ENCODE assay signal across 1 cellular context in the genomic region with DNA sequence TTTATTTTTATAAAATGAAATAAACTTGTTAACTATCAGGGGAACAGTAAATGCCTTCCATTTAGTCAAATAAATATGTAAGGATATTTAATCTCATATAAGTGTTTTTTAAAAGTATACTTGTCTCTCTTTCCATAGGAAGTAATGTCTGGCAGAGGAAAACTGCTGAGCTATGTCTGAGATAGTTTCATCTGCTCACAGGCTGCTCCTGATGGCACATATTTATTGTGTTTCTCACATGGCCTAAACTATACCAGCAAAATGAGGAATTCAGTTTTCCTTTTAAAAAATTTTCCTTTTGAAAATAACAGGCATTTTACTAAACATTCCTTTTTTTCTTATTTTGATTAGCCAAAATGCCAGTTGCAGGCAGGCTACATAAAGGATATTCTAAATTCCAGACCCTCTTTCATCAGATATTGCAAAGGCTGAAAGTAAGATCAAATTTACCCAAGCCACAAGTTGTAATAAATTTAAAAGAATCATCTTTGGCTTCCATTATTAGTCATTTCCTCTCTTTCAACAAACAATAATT.
TF ChIP-seq lines count a peak whose summit lies in the region.

No MANE protein-coding gene starts in this region.

TF ChIP-seq in SK-N-SH, 30 proteins besides CTCF, POLR2A, EP300 and RAD21 (continued from another document):
- TF ChIP-seq, protein P1, sequence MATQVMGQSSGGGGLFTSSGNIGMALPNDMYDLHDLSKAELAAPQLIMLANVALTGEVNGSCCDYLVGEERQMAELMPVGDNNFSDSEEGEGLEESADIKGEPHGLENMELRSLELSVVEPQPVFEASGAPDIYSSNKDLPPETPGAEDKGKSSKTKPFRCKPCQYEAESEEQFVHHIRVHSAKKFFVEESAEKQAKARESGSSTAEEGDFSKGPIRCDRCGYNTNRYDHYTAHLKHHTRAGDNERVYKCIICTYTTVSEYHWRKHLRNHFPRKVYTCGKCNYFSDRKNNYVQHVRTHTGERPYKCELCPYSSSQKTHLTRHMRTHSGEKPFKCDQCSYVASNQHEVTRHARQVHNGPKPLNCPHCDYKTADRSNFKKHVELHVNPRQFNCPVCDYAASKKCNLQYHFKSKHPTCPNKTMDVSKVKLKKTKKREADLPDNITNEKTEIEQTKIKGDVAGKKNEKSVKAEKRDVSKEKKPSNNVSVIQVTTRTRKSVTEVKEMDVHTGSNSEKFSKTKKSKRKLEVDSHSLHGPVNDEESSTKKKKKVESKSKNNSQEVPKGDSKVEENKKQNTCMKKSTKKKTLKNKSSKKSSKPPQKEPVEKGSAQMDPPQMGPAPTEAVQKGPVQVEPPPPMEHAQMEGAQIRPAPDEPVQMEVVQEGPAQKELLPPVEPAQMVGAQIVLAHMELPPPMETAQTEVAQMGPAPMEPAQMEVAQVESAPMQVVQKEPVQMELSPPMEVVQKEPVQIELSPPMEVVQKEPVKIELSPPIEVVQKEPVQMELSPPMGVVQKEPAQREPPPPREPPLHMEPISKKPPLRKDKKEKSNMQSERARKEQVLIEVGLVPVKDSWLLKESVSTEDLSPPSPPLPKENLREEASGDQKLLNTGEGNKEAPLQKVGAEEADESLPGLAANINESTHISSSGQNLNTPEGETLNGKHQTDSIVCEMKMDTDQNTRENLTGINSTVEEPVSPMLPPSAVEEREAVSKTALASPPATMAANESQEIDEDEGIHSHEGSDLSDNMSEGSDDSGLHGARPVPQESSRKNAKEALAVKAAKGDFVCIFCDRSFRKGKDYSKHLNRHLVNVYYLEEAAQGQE (IDR thresholded peaks at IDR 0.05; ENCODE audit: low read depth, low read length) = no peak
- TF ChIP-seq, protein P2, sequence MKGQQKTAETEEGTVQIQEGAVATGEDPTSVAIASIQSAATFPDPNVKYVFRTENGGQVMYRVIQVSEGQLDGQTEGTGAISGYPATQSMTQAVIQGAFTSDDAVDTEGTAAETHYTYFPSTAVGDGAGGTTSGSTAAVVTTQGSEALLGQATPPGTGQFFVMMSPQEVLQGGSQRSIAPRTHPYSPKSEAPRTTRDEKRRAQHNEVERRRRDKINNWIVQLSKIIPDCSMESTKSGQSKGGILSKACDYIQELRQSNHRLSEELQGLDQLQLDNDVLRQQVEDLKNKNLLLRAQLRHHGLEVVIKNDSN (IDR thresholded peaks at IDR 0.05; ENCODE audit: borderline replicate concordance, low read depth) = no peak
- no peak for TF ChIP-seq TEAD4 (IDR thresholded peaks at IDR 0.05; ENCODE audit: borderline replicate concordance, insufficient read depth)
- no peak for TF ChIP-seq FOXM1 (IDR thresholded peaks at IDR 0.05; ENCODE audit: low read depth)
- no peak for TF ChIP-seq NRF1 (IDR thresholded peaks at IDR 0.05; ENCODE audit: low read depth, low read length)
- TF ChIP-seq ZBTB33 (IDR thresholded peaks at IDR 0.05; ENCODE audit: borderline replicate concordance, low read depth) = no peak
TF ChIP-seq in SK-N-SH: peak in this region for 0.
